Comparison of ENCODE assay signal across 7 cellular contexts in genomic region chr1:220669005-220669404, GRCh38.
"Had no signal": no experiment of that assay in that cellular context is flagged by ENCODE, and none has a peak within 500 bp of the region (broad histone marks: within the 10 kb centered on the region; RNA-seq: fewer than 3 reads in every experiment).

No MANE protein-coding gene starts in this region.

- ATAC-seq: GM23338, HepG2 had no signal

- DNase-seq: H9, HCEC 1CT, KBM-7 had no signal

- FAIRE-seq: H1, H54, HepG2 had no signal

- H3K4me3 ChIP-seq: GM23338 had no signal
